In genomic region chr4:128811571-128812359, GRCh38 we compare ENCODE assay signal across 8 cellular contexts. TPM values are rescaled to one million over a fixed set of nuclear protein-coding genes. Genes with fewer than 3 reads are reported as not detected.
DNase-seq lines count a peak whose midpoint lies in the region; ATAC-seq and TF ChIP-seq lines count a peak whose summit lies in the region.

No MANE protein-coding gene starts in this region.

- peaks cover 58% of the 10 kb centered on the region for H3K79me2 ChIP-seq in DOHH2 (ENCODE audit: control insufficient read depth, low read length)

- DNase-seq in KG1 (lab: John Stamatoyannopoulos, UW) (peak; percentile 34), Peyer's patch (peak; percentile 79 to 94 (median 91)), activated T-helper 1 cell treated with Interleukin-2 at 50 U/mL for 16 hours (ENCODE audit: low read depth) (peak; percentile 70), fibroblast of gingiva (ENCODE audit: low read depth) (peak; percentile 96)
- peak; percentile 60 to 81 (median 73) for DNase-seq in naive thymus-derived CD8-positive, alpha-beta T cell
- peak; percentile 62 to 79 (median 72) for DNase-seq in stimulated activated naive CD4-positive, alpha-beta T cell (lab: John Stamatoyannopoulos, UW)

- H3K9me3 Mint-ChIP-seq in naive thymus-derived CD8-positive, alpha-beta T cell = peaks cover 0 to 2% (median 0%) of the 10 kb centered on the region in 9 donors

- H3K36me3 ChIP-seq in DOHH2 (ENCODE audit: control insufficient read depth, low read length) = peaks cover 32% of the 10 kb centered on the region
- H3K36me3 ChIP-seq in Peyer's patch = no peaks in the 10 kb centered on the region

- peak overlapping the region; percentile 96 for H3K27ac ChIP-seq in DOHH2 (ENCODE audit: low read depth, low read length)
- H3K27ac ChIP-seq in Peyer's patch = peak overlapping the region; percentile 88 to 97 (median 96)

- peak overlapping the region; percentile 82 to 100 (median 94) for H3K4me3 Mint-ChIP-seq in naive thymus-derived CD8-positive, alpha-beta T cell

- H3K9me3 ChIP-seq in DOHH2 (ENCODE audit: control insufficient read depth, insufficient read depth, low read length) (no peaks in the 10 kb centered on the region), Peyer's patch (no peaks in the 10 kb centered on the region)

- H3K4me2 ChIP-seq in DOHH2 (ENCODE audit: low read length) = peak overlapping the region; percentile 95

- H3K4me1 Mint-ChIP-seq in naive thymus-derived CD8-positive, alpha-beta T cell = peaks cover 14 to 45% (median 35%) of the 10 kb centered on the region in 4 donors

- POLR2A ChIA-PET in naive thymus-derived CD8-positive, alpha-beta T cell (lab: Charles Lee) = interaction anchor here (0.6 to 1.7 kb wide), 8 partner anchors 9 to 846 kb away, joined by 3 to 11 read pairs (median 6); partner anchors contain the start of genes ABHD18, C4orf33 and PGRMC2

- TF ChIP-seq CTCF in DOHH2 (IDR thresholded peaks at IDR 0.05; ENCODE audit: low read depth, low read length, poor library complexity, severe bottlenecking) (no peak), Peyer's patch (IDR thresholded peaks at IDR 0.05) (no peak)

- H3K27ac Mint-ChIP-seq in naive thymus-derived CD8-positive, alpha-beta T cell = peak overlapping the region; percentile 40 to 95 (median 84)

- H3K4me1 ChIP-seq in DOHH2 (ENCODE audit: control insufficient read depth, low read length) (peaks cover 47% of the 10 kb centered on the region), Peyer's patch (no peaks in the 10 kb centered on the region)

- no peaks in the 10 kb centered on the region for H3K27me3 Mint-ChIP-seq in naive thymus-derived CD8-positive, alpha-beta T cell

- H3K27me3 ChIP-seq in DOHH2 (ENCODE audit: control insufficient read depth, low read length) (no peaks in the 10 kb centered on the region), Peyer's patch (no peaks in the 10 kb centered on the region)

- H3K36me3 Mint-ChIP-seq in naive thymus-derived CD8-positive, alpha-beta T cell = peaks cover 0 to 7% (median 0%) of the 10 kb centered on the region in 3 donors

- peaks cover 11% of the 10 kb centered on the region for H4K20me1 ChIP-seq in DOHH2 (ENCODE audit: control insufficient read depth, insufficient read depth, low read depth, low read length)

- H3K4me3 ChIP-seq in DOHH2 (ENCODE audit: low read length) = peak overlapping the region; percentile 94
- peak overlapping the region; percentile 64 to 91 (median 80) for H3K4me3 ChIP-seq in Peyer's patch

- peaks cover 20% of the 10 kb centered on the region for H3F3A ChIP-seq in DOHH2 (ENCODE audit: control insufficient read depth, insufficient read depth)

- ATAC-seq in GM21786 (IDR thresholded peaks at IDR 0.05; ENCODE audit: unreplicated experiment) = peak; percentile 44
- ATAC-seq in naive thymus-derived CD8-positive, alpha-beta T cell = peak; percentile 36

- H3K9me2 ChIP-seq in DOHH2 (replicated peaks; ENCODE audit: control insufficient read depth, low read length) = no peaks in the 10 kb centered on the region

- TF ChIP-seq POLR2A in Peyer's patch (IDR thresholded peaks at IDR 0.05) = peak; percentile 35 to 51

RNA-seq across cellular contexts. Expression of gene JADE1, which starts 2.3 kb away (rescaled TPM):
- total RNA-seq in Peyer's patch = 10 to 100 TPM; 18.2 to 26.4 (median 19.6) TPM
- total RNA-seq in naive thymus-derived CD8-positive, alpha-beta T cell = 10 to 100 TPM; 61.2 to 65.7 TPM
- polyA plus RNA-seq in naive thymus-derived CD8-positive, alpha-beta T cell = 10 to 100 TPM; 45.8 to 52.8 (median 47.8) TPM

Comparison
In these comparisons a context has a peak if more than half of its experiments do, and no peak if none do; other contexts are left out.
1. Peak in every context shown above with its lines: DNase-seq, ATAC-seq, H3K4me3 ChIP-seq and H3K27ac ChIP-seq.
2. DNase-seq: peak in every context shown above with its lines; median percentile 96 in fibroblast of gingiva; 91 in Peyer's patch; 73 in naive thymus-derived CD8-positive, alpha-beta T cell; 72 in stimulated activated naive CD4-positive, alpha-beta T cell; 70 in activated T-helper 1 cell treated with Interleukin-2 at 50 U/mL for 16 hours; 34 in KG1.